ENCODE assay signal across 19 cellular contexts in genomic region chr9:35711501-35712428, GRCh38. TPM values are rescaled to one million over a fixed set of nuclear protein-coding genes. Genes with fewer than 3 reads are reported as not detected.
DNase-seq lines count a peak whose midpoint lies in the region; ATAC-seq and TF ChIP-seq lines count a peak whose summit lies in the region.
"Had no signal": no experiment of that assay in that cellular context is flagged by ENCODE, and none has a peak within 500 bp of the region (broad histone marks: within the 10 kb centered on the region; RNA-seq: fewer than 3 reads in every experiment).

No MANE protein-coding gene starts in this region.

- no peak overlapping the region for H3K4me3 Mint-ChIP-seq in activated CD4-positive, alpha-beta T cell treated with anti-CD3 and anti-CD28 coated beads, Interleukin-2, amount 10 ng/mL, durations not matched to agents 24 days and 14 days
- H3K4me3 Mint-ChIP-seq in naive thymus-derived CD8-positive, alpha-beta T cell: no peak overlapping the region

- H3K27me3 ChIP-seq in ascending aorta: no peaks in the 10 kb centered on the region
- H3K27me3 ChIP-seq in osteoblast (ENCODE audit: insufficient read depth, low read length): no peaks in the 10 kb centered on the region
- H3K27me3 ChIP-seq: BLaER1 treated with 17β-estradiol and CSF1 and Interleukin-3, amounts not matched to agents 10 nM and 100 nM; ovary had no signal

- H3K4me1 Mint-ChIP-seq in activated CD4-positive, alpha-beta T cell treated with anti-CD3 and anti-CD28 coated beads, Interleukin-2, amount 10 ng/mL, durations not matched to agents 24 days and 14 days: peaks cover 4% of the 10 kb centered on the region
- H3K4me1 Mint-ChIP-seq in naive thymus-derived CD8-positive, alpha-beta T cell: peaks cover 0 to 13% (median 2%) of the 10 kb centered on the region in 4 donors

- no peaks in the 10 kb centered on the region for H3K9me3 Mint-ChIP-seq in activated CD4-positive, alpha-beta T cell treated with anti-CD3 and anti-CD28 coated beads, Interleukin-2, amount 10 ng/mL, durations not matched to agents 24 days and 14 days
- no peaks in the 10 kb centered on the region for H3K9me3 Mint-ChIP-seq in naive thymus-derived CD8-positive, alpha-beta T cell

- H3K9me3 ChIP-seq in ascending aorta (no peaks in the 10 kb centered on the region), osteoblast (ENCODE audit: low read depth, low read length) (no peaks in the 10 kb centered on the region)
- H3K9me3 ChIP-seq: BLaER1 treated with 17β-estradiol and CSF1 and Interleukin-3, amounts not matched to agents 10 nM and 100 nM; ovary had no signal

- H4K20me1 ChIP-seq in osteoblast (ENCODE audit: insufficient read depth, low read length): peaks cover 24% of the 10 kb centered on the region

- H3K27ac ChIP-seq in ascending aorta (peak overlapping the region; percentile 1 to 17), osteoblast (ENCODE audit: low read depth, low read length) (no peak overlapping the region)
- H3K27ac ChIP-seq: BLaER1 treated with 17β-estradiol and CSF1 and Interleukin-3, amounts not matched to agents 10 nM and 100 nM; ovary had no signal

- peak; percentile 73 for ATAC-seq in GM19351 (IDR thresholded peaks at IDR 0.05; ENCODE audit: unreplicated experiment)
- ATAC-seq in GM21526 (IDR thresholded peaks at IDR 0.05; ENCODE audit: low FRiP score, unreplicated experiment): no peak
- no peak for ATAC-seq in naive thymus-derived CD8-positive, alpha-beta T cell

- TF ChIP-seq CTCF in ascending aorta (IDR thresholded peaks at IDR 0.05) (no peak), osteoblast (IDR thresholded peaks at IDR 0.05; ENCODE audit: extremely low read depth, low read depth, low read length) (no peak)

- no peak overlapping the region for H3K4me3 ChIP-seq in ascending aorta
- H3K4me3 ChIP-seq in osteoblast (ENCODE audit: insufficient read depth, low read length): no peak overlapping the region
- H3K4me3 ChIP-seq: BLaER1 treated with 17β-estradiol and CSF1 and Interleukin-3, amounts not matched to agents 10 nM and 100 nM; ovary; smooth muscle cell had no signal

- no peak overlapping the region for H3K4me2 ChIP-seq in osteoblast (ENCODE audit: insufficient read depth, low read length)
- H3K4me2 ChIP-seq: BLaER1 treated with 17β-estradiol and CSF1 and Interleukin-3, amounts not matched to agents 10 nM and 100 nM; smooth muscle cell had no signal

- POLR2A ChIA-PET in naive thymus-derived CD8-positive, alpha-beta T cell (lab: Charles Lee): no interaction called here

- H2AFZ ChIP-seq in osteoblast (ENCODE audit: low read length): no peak overlapping the region

- H3K36me3 Mint-ChIP-seq in activated CD4-positive, alpha-beta T cell treated with anti-CD3 and anti-CD28 coated beads, Interleukin-2, amount 10 ng/mL, durations not matched to agents 24 days and 14 days (ENCODE audit: low read depth): peaks cover 86% of the 10 kb centered on the region
- H3K36me3 Mint-ChIP-seq in naive thymus-derived CD8-positive, alpha-beta T cell: peaks cover 10 to 94% (median 31%) of the 10 kb centered on the region in 3 donors

- peaks cover 98% of the 10 kb centered on the region in 2 donors for H3K36me3 ChIP-seq in ascending aorta
- peaks cover 98% of the 10 kb centered on the region for H3K36me3 ChIP-seq in osteoblast (ENCODE audit: insufficient read depth, low read length)
- H3K36me3 ChIP-seq: ovary had no signal

- H3K27ac Mint-ChIP-seq in activated CD4-positive, alpha-beta T cell treated with anti-CD3 and anti-CD28 coated beads, Interleukin-2, amount 10 ng/mL, durations not matched to agents 24 days and 14 days: peak overlapping the region; percentile 23
- peak overlapping the region in 1 of 10 donors; percentile 78 for H3K27ac Mint-ChIP-seq in naive thymus-derived CD8-positive, alpha-beta T cell

- no peak for DNase-seq in activated CD4-positive, alpha-beta T cell treated with anti-CD3 and anti-CD28 coated beads, Interleukin-2, amount 10 ng/mL, durations not matched to agents 24 days and 14 days
- DNase-seq in activated CD4-positive, alpha-beta T cell treated with anti-CD3 and anti-CD28 coated beads, Interleukin-2, amount 50 U/mL, for 48 hours: no peak
- DNase-seq in ascending aorta (ENCODE audit: low spot score in 2 of 2) (no peak), osteoblast (ENCODE audit: insufficient read length, low spot score, missing footprints) (peak; percentile 48)
- DNase-seq in stimulated activated CD4-positive, alpha-beta T cell treated with anti-CD3 and anti-CD28 coated beads, Interleukin-15, amount 100 ng/mL, for 24 hours: no peak
- no peak for DNase-seq in naive thymus-derived CD8-positive, alpha-beta T cell
- DNase-seq: 8988T; activated CD4-positive, CD25-positive, alpha-beta regulatory T cell; GOT3; islet precursor cell; NCI-H1694; NCI-H446; ovary; SHP77 treated with DMSO at 0.1 percent for 48 hours; stimulated activated naive CD4-positive, alpha-beta T cell had no signal

- H3K4me1 ChIP-seq in ascending aorta (peaks cover 0 to 3% of the 10 kb centered on the region in 2 donors), osteoblast (ENCODE audit: insufficient read depth, low read length) (no peaks in the 10 kb centered on the region)

- no peaks in the 10 kb centered on the region for H3K27me3 Mint-ChIP-seq in activated CD4-positive, alpha-beta T cell treated with anti-CD3 and anti-CD28 coated beads, Interleukin-2, amount 10 ng/mL, durations not matched to agents 24 days and 14 days
- H3K27me3 Mint-ChIP-seq in naive thymus-derived CD8-positive, alpha-beta T cell: no peaks in the 10 kb centered on the region

- intact Hi-C loops in activated CD4-positive, alpha-beta T cell treated with anti-CD3 and anti-CD28 coated beads, Interleukin-2, amount 10 ng/mL, durations not matched to agents 24 days and 14 days (cut with micrococcal nuclease): no loop called here
- intact Hi-C loops in ascending aorta (cut with DNase I): no loop called here

- peaks cover 43% of the 10 kb centered on the region for H3K79me2 ChIP-seq in osteoblast (ENCODE audit: insufficient read depth, low read length)

RNA-seq across cellular contexts. Expression of gene TLN1, which starts 20.2 kb away (rescaled TPM):
- total RNA-seq in activated CD4-positive, alpha-beta T cell treated with anti-CD3 and anti-CD28 coated beads, Interleukin-2, amount 10 ng/mL, durations not matched to agents 24 days and 14 days: 220 and 243 TPM in 2 replicates
- total RNA-seq in ascending aorta: 735 TPM
- 306 and 376 TPM in 2 replicates for total RNA-seq in osteoblast
- total RNA-seq in naive thymus-derived CD8-positive, alpha-beta T cell: 100 to 1,000 TPM; 204 to 233 TPM
- 10 to 100 TPM; 32.9 to 88.9 (median 36.4) TPM for polyA plus RNA-seq in naive thymus-derived CD8-positive, alpha-beta T cell

RNA-seq across cellular contexts. Expression of gene CREB3, which starts 20.7 kb away (rescaled TPM):
- 27.0 and 27.6 TPM in 2 replicates for total RNA-seq in activated CD4-positive, alpha-beta T cell treated with anti-CD3 and anti-CD28 coated beads, Interleukin-2, amount 10 ng/mL, durations not matched to agents 24 days and 14 days
- total RNA-seq in ascending aorta (48.3 TPM), osteoblast (56.6 and 64.8 TPM in 2 replicates)
- total RNA-seq in naive thymus-derived CD8-positive, alpha-beta T cell: 10 to 100 TPM; 17.1 to 19.5 TPM
- polyA plus RNA-seq in naive thymus-derived CD8-positive, alpha-beta T cell: 10 to 100 TPM; 29.8 to 40.3 (median 33.1) TPM

RNA-seq across cellular contexts. Expression of gene TPM2, which starts 22.0 kb away (rescaled TPM):
- 3.6 and 3.8 TPM in 2 replicates for total RNA-seq in activated CD4-positive, alpha-beta T cell treated with anti-CD3 and anti-CD28 coated beads, Interleukin-2, amount 10 ng/mL, durations not matched to agents 24 days and 14 days
- total RNA-seq in ascending aorta (1,923 TPM), osteoblast (911 and 946 TPM in 2 replicates)
- total RNA-seq in naive thymus-derived CD8-positive, alpha-beta T cell: 10 to 100 TPM; 92.3 to 98.5 TPM
- polyA plus RNA-seq in naive thymus-derived CD8-positive, alpha-beta T cell: under 1 TPM in 1 of 3 donors, not detected in 2; 0.34 TPM

RNA-seq across cellular contexts. Expression of gene GBA2, which starts 37.3 kb away (rescaled TPM):
- 46.7 and 50.1 TPM in 2 replicates for total RNA-seq in activated CD4-positive, alpha-beta T cell treated with anti-CD3 and anti-CD28 coated beads, Interleukin-2, amount 10 ng/mL, durations not matched to agents 24 days and 14 days
- 40.7 TPM for total RNA-seq in ascending aorta
- total RNA-seq in osteoblast: 29.5 and 31.1 TPM in 2 replicates
- total RNA-seq in naive thymus-derived CD8-positive, alpha-beta T cell: 10 to 100 TPM; 56.7 to 65.4 TPM
- polyA plus RNA-seq in naive thymus-derived CD8-positive, alpha-beta T cell: 10 to 100 TPM; 14.8 to 28.3 (median 22.0) TPM

RNA-seq across cellular contexts. Expression of gene RGP1, which starts 37.3 kb away (rescaled TPM):
- 16.3 and 16.7 TPM in 2 replicates for total RNA-seq in activated CD4-positive, alpha-beta T cell treated with anti-CD3 and anti-CD28 coated beads, Interleukin-2, amount 10 ng/mL, durations not matched to agents 24 days and 14 days
- 24.8 TPM for total RNA-seq in ascending aorta
- total RNA-seq in osteoblast: 16.5 and 18.5 TPM in 2 replicates
- total RNA-seq in naive thymus-derived CD8-positive, alpha-beta T cell: 10 to 100 TPM; 30.7 to 31.7 TPM
- polyA plus RNA-seq in naive thymus-derived CD8-positive, alpha-beta T cell: 1 to 10 TPM; 6.8 to 9.6 (median 8.1) TPM

Comparison
In these comparisons a context has a peak if more than half of its experiments do, and no peak if none do; other contexts are left out.
1. RNA of gene TPM2, which starts 22.0 kb away (total RNA-seq): 1,923 TPM in ascending aorta (single experiment), 911 to 946 TPM in osteoblast and 92.3 to 98.5 TPM in naive thymus-derived CD8-positive, alpha-beta T cell; 3.6 to 3.8 TPM in activated CD4-positive, alpha-beta T cell treated with anti-CD3 and anti-CD28 coated beads, Interleukin-2, amount 10 ng/mL, durations not matched to agents 24 days and 14 days; every median in the first group is over 10 times any median in the second.